ENCODE assay signal across 13 cellular contexts in genomic region chr6:132964868-132965382, GRCh38.
DNase-seq lines count a peak whose midpoint lies in the region; TF ChIP-seq lines count a peak whose summit lies in the region.
"Had no signal": no experiment of that assay in that cellular context is flagged by ENCODE, and none has a peak within 500 bp of the region (broad histone marks: within the 10 kb centered on the region; RNA-seq: fewer than 3 reads in every experiment).

No MANE protein-coding gene starts in this region.

- 34 to 52% (median 45%) methylated on average over 2 of the region's 2 CpGs for WGBS in stomach, 5 donors
- WGBS in suprapubic skin = 59% methylated on average over 2 of the region's 2 CpGs

- H3K4me3 ChIP-seq in astrocyte of the spinal cord (ENCODE audit: low read depth, low read length) = no peak overlapping the region
- no peak overlapping the region for H3K4me3 ChIP-seq in skeletal muscle satellite cell (ENCODE audit: low read length)
- H3K4me3 ChIP-seq in stomach = no peak overlapping the region
- H3K4me3 ChIP-seq in suprapubic skin = no peak overlapping the region
- H3K4me3 ChIP-seq: SJSA1, skin epidermis had no signal

- TF ChIP-seq POLR2A in stomach (IDR thresholded peaks at IDR 0.05) (no peak), suprapubic skin (IDR thresholded peaks at IDR 0.05) (no peak)

- intact Hi-C loops in stomach (cut with DNase I; ENCODE audit: low total_unique reads) = no loop called here

- H3K27ac ChIP-seq in stomach (no peak overlapping the region), suprapubic skin (no peak overlapping the region)
- H3K27ac ChIP-seq: SJSA1, skin epidermis had no signal

- H3K36me3 ChIP-seq in skeletal muscle satellite cell (ENCODE audit: insufficient read depth, low read length) (no peaks in the 10 kb centered on the region), stomach (no peaks in the 10 kb centered on the region), suprapubic skin (no peaks in the 10 kb centered on the region)
- H3K36me3 ChIP-seq: SJSA1 had no signal

- no peaks in the 10 kb centered on the region for H3K9me3 ChIP-seq in skeletal muscle satellite cell (replicated peaks; ENCODE audit: low read length)
- H3K9me3 ChIP-seq in stomach = no peaks in the 10 kb centered on the region
- H3K9me3 ChIP-seq in suprapubic skin = no peaks in the 10 kb centered on the region
- H3K9me3 ChIP-seq: SJSA1 had no signal

- TF ChIP-seq CTCF in astrocyte of the spinal cord (IDR thresholded peaks at IDR 0.05; ENCODE audit: low read depth, low read length) (no peak), stomach (IDR thresholded peaks at IDR 0.05) (no peak), suprapubic skin (IDR thresholded peaks at IDR 0.05) (no peak)

- H3K4me1 ChIP-seq in skeletal muscle satellite cell (ENCODE audit: control insufficient read depth, insufficient read depth, low read length) (peaks cover 28% of the 10 kb centered on the region), stomach (peaks cover 0 to 12% (median 4%) of the 10 kb centered on the region in 4 donors), suprapubic skin (no peaks in the 10 kb centered on the region)
- H3K4me1 ChIP-seq: SJSA1 had no signal

- in situ Hi-C loops in astrocyte of the spinal cord (cut with HindIII; ENCODE audit: low sequenced_read_pairs) = no loop called here

- peak overlapping the region; percentile 0 for H3K4me2 ChIP-seq in skeletal muscle satellite cell (ENCODE audit: low read length)

- TF ChIP-seq EP300 in stomach (IDR thresholded peaks at IDR 0.05) = no peak
- no peak for TF ChIP-seq EP300 in suprapubic skin (IDR thresholded peaks at IDR 0.05)

- H3K27me3 ChIP-seq in skeletal muscle satellite cell (ENCODE audit: control insufficient read depth, insufficient read depth, low read length) = no peaks in the 10 kb centered on the region
- no peaks in the 10 kb centered on the region for H3K27me3 ChIP-seq in stomach
- H3K27me3 ChIP-seq in suprapubic skin = peaks cover 2% of the 10 kb centered on the region
- H3K27me3 ChIP-seq: SJSA1 had no signal

- DNase-seq in NCI-H2171 treated with DMSO at 0.1 percent for 48 hours (lab: John Stamatoyannopoulos, UW) = peak; percentile 26
- no peak for DNase-seq in NCI-H2171 (lab: John Stamatoyannopoulos, UW)
- DNase-seq in NCI-H2081 treated with DMSO at 0.1 percent for 48 hours (lab: John Stamatoyannopoulos, UW) = peak; percentile 20
- peak; percentile 76 for DNase-seq in astrocyte of the spinal cord (ENCODE audit: low read depth, low spot score)
- DNase-seq in GF-D8 (lab: John Stamatoyannopoulos, UW) = no peak
- DNase-seq in stomach = no peak
- DNase-seq in suprapubic skin (ENCODE audit: low spot score in 2 of 2) = no peak
- DNase-seq: activated gamma-delta T cell treated with Interleukin-2 at 50 U/mL for 16 hours, DMS79, NCI-H1048 had no signal

- no peak overlapping the region for H3K9ac ChIP-seq in skeletal muscle satellite cell (ENCODE audit: low read depth, low read length)

Comparison
In these comparisons a context has a peak if more than half of its experiments do, and no peak if none do; other contexts are left out.
1. DNase-seq: peak in NCI-H2171 treated with DMSO at 0.1 percent for 48 hours (single experiment), NCI-H2081 treated with DMSO at 0.1 percent for 48 hours (single experiment) and astrocyte of the spinal cord (single experiment); none in NCI-H2171 (single experiment), GF-D8 (single experiment), stomach (single experiment) and suprapubic skin (0 of 2).